11 cellular contexts compared by ENCODE assay signal in genomic region chr12:11763760-11764520, GRCh38.
DNase-seq lines count a peak whose midpoint lies in the region; ATAC-seq, FAIRE-seq and TF ChIP-seq lines count a peak whose summit lies in the region.
"Had no signal": no experiment of that assay in that cellular context is flagged by ENCODE, and none has a peak within 500 bp of the region (broad histone marks: within the 10 kb centered on the region; RNA-seq: fewer than 3 reads in every experiment).

No MANE protein-coding gene starts in this region.

- H3K9ac ChIP-seq in BLaER1, result no peak overlapping the region
- no peak overlapping the region for H3K9ac ChIP-seq in H1 (replicated peaks in 1 of 4; ENCODE audit: extremely low read depth in 1 of 4, low read depth in 3 of 4, low read length in 3 of 4)

- H2BK12ac ChIP-seq in H1 (ENCODE audit: low read depth, low read length), result no peak overlapping the region

- POLR2A ChIA-PET in H1 (lab: Charles Lee; ENCODE audit: partially characterized antibody), result interaction anchor here (1.6 to 2.7 kb wide), 3 partner anchors 16 to 48 kb away, joined by 3 to 7 read pairs (median 6); no protein-coding TSS in a partner anchor

- no peak overlapping the region for H2BK20ac ChIP-seq in H1 (ENCODE audit: low read length)

- H3K27me3 ChIP-seq in BLaER1, result no peaks in the 10 kb centered on the region
- no peaks in the 10 kb centered on the region for H3K27me3 ChIP-seq in H1 (replicated peaks in 1 of 4; ENCODE audit: control insufficient read depth in 3 of 4, extremely low read depth in 1 of 4, insufficient read depth in 3 of 4, low read length in 3 of 4)
- no peaks in the 10 kb centered on the region for H3K27me3 ChIP-seq in osteoblast (ENCODE audit: insufficient read depth, low read length)
- H3K27me3 ChIP-seq: thyroid gland had no signal

- H3K27ac ChIP-seq in BLaER1 (no peak overlapping the region), H1 (ENCODE audit: low read depth, low read length) (no peak overlapping the region), osteoblast (ENCODE audit: low read depth, low read length) (peak overlapping the region; percentile 80)

- no peak overlapping the region for H2AFZ ChIP-seq in H1 (ENCODE audit: low read length)
- H2AFZ ChIP-seq in osteoblast (ENCODE audit: low read length), result no peak overlapping the region

- no peak for FAIRE-seq in H1 (lab: Jason Lieb, UNC)

- TF ChIP-seq POLR2A in H1 (IDR thresholded peaks at IDR 0.05; ENCODE audit: control extremely low read depth in 1 of 2, low read depth in 2 of 2, low read length in 2 of 2), result no peak

- H3K79me2 ChIP-seq in H1 (ENCODE audit: control insufficient read depth in 1 of 2, insufficient read depth in 2 of 2, low read length in 2 of 2) (0 out of 4 replicates have a peak, but pooled peaks cover 0 to 3% of the 10 kb centered on the region in 2 experiments), osteoblast (ENCODE audit: insufficient read depth, low read length) (peaks cover 37% of the 10 kb centered on the region)

- H4K91ac ChIP-seq in H1 (replicated peaks; ENCODE audit: insufficient read length, low read length), result no peak overlapping the region

- H3K4ac ChIP-seq in H1 (replicated peaks; ENCODE audit: insufficient read length, low read depth, low read length), result no peak overlapping the region

- TF ChIP-seq RAD21 in H1 (IDR thresholded peaks at IDR 0.05 in 1 of 2, conservative IDR thresholded peaks at IDR 0.05 in 1 of 2; ENCODE audit: low read depth in 2 of 2, low read length in 2 of 2), result no peak

- ATAC-seq in HG03097 (IDR thresholded peaks at IDR 0.05; ENCODE audit: low FRiP score, unreplicated experiment), result no peak
- ATAC-seq in GM19035 (IDR thresholded peaks at IDR 0.05; ENCODE audit: unreplicated experiment), result no peak
- ATAC-seq: Panc1 had no signal

- H3K4me1 ChIP-seq in BLaER1, result peaks cover 78% of the 10 kb centered on the region
- H3K4me1 ChIP-seq in H1 (replicated peaks in 1 of 4; ENCODE audit: control insufficient read depth in 3 of 4, insufficient read depth in 4 of 4, low read length in 3 of 4), result peaks cover 7 to 27% (median 9%) of the 10 kb centered on the region in 4 experiments
- H3K4me1 ChIP-seq in osteoblast (ENCODE audit: insufficient read depth, low read length), result peaks cover 43% of the 10 kb centered on the region

- H3K23ac ChIP-seq in H1 (ENCODE audit: insufficient read length), result no peak overlapping the region

- no peak overlapping the region for H2AK5ac ChIP-seq in H1 (ENCODE audit: low read depth, low read length)

- H3K79me1 ChIP-seq in H1 (ENCODE audit: low read depth, low read length), result no peaks in the 10 kb centered on the region

- WGBS in H1 (ENCODE audit: extremely low coverage in 1 of 2, insufficient coverage in 1 of 2, insufficient read length in 1 of 2, insufficient replicate concordance in 2 of 2, low coverage in 1 of 2, low lambda C conversion rate in 2 of 2, missing lambda C conversion rate in 1 of 2), 2 experiments, result 91% methylated on average over 7 of the region's 7 CpGs; no CpG with 5 or more reads in 1 of the 2 experiments

- H3K4me3 Mint-ChIP-seq in IgD-negative memory B cell (peak overlapping the region in 1 of 4 donors; percentile 56), nephron progenitor cell (no peak overlapping the region)

- H3K27me3 Mint-ChIP-seq in IgD-negative memory B cell (no peaks in the 10 kb centered on the region), nephron progenitor cell (ENCODE audit: low read depth, poor library complexity) (peaks cover 12% of the 10 kb centered on the region)

- H3K27ac Mint-ChIP-seq in IgD-negative memory B cell (peak overlapping the region; percentile 83 to 98 (median 96)), nephron progenitor cell (no peak overlapping the region)

- H4K5ac ChIP-seq in H1 (ENCODE audit: insufficient read length, low read depth, low read length), result no peak overlapping the region

- no peak overlapping the region for H2BK120ac ChIP-seq in H1 (replicated peaks; ENCODE audit: low read depth, low read length)

- H3K36me3 ChIP-seq in BLaER1 (peaks cover 39% of the 10 kb centered on the region; the same call in 1 of the 2 replicates), H1 (ENCODE audit: control insufficient read depth in 2 of 4, insufficient read depth in 4 of 4, low read length in 3 of 4) (no peaks in the 10 kb centered on the region; a peak in 1 of 8 replicates), osteoblast (ENCODE audit: insufficient read depth, low read length) (peaks cover 3% of the 10 kb centered on the region)
- H3K36me3 ChIP-seq: thyroid gland had no signal

- no peak for TF ChIP-seq EP300 in H1 (IDR thresholded peaks at IDR 0.05; ENCODE audit: borderline replicate concordance in 1 of 2, low read depth in 2 of 2, low read length in 2 of 2)

- H3K9me3 ChIP-seq in BLaER1 (no peaks in the 10 kb centered on the region), H1 (ENCODE audit: insufficient read depth in 2 of 2, low read depth in 1 of 2, low read length in 1 of 2) (no peaks in the 10 kb centered on the region), osteoblast (ENCODE audit: low read depth, low read length) (no peaks in the 10 kb centered on the region)
- H3K9me3 ChIP-seq: thyroid gland had no signal

- H3K14ac ChIP-seq in H1 (ENCODE audit: insufficient read length), result no peak overlapping the region

- H3K4me2 ChIP-seq in BLaER1, result peak overlapping the region; percentile 85; the same call in 1 of the 2 replicates
- H3K4me2 ChIP-seq in H1 (ENCODE audit: insufficient read depth in 1 of 2, low read depth in 2 of 2, low read length in 2 of 2), result no peak overlapping the region
- peak overlapping the region; percentile 6 for H3K4me2 ChIP-seq in osteoblast (ENCODE audit: insufficient read depth, low read length)

- DNase-seq in H1 (ENCODE audit: low read depth in 1 of 2, low spot score in 2 of 2), result no peak
- no peak for DNase-seq in osteoblast (ENCODE audit: insufficient read length, low spot score, missing footprints)
- no peak for DNase-seq in NCI-H1105 treated with DMSO at 0.1 percent for 48 hours (lab: John Stamatoyannopoulos, UW)
- DNase-seq in nephron progenitor cell, result no peak
- DNase-seq: retina, thyroid gland had no signal

- H3K18ac ChIP-seq in H1 (ENCODE audit: extremely low read depth, low read length), result peak overlapping the region; percentile 52; the same call in 1 of the 2 replicates

- CTCF ChIA-PET in H1 (lab: Charles Lee; ENCODE audit: partially characterized antibody), result interaction anchor here (0.9 to 1.6 kb wide), 7 partner anchors 11 to 270 kb away, joined by 3 to 6 read pairs (median 5); no protein-coding TSS in a partner anchor

- H2BK15ac ChIP-seq in H1 (ENCODE audit: low read length), result no peak overlapping the region

- no peak for TF ChIP-seq CTCF in H1 (IDR thresholded peaks at IDR 0.05; ENCODE audit: control extremely low read depth in 1 of 3, insufficient read depth in 1 of 3, low read depth in 1 of 3, low read length in 3 of 3)
- no peak for TF ChIP-seq CTCF in osteoblast (IDR thresholded peaks at IDR 0.05; ENCODE audit: extremely low read depth, low read depth, low read length)
- no peak for TF ChIP-seq CTCF in nephron progenitor cell (IDR thresholded peaks at IDR 0.05)

- H3K56ac ChIP-seq in H1 (replicated peaks; ENCODE audit: insufficient read length, low read depth, low read length), result no peak overlapping the region

- no peak overlapping the region for H2BK5ac ChIP-seq in H1 (ENCODE audit: low read depth, low read length)

- H3K4me1 Mint-ChIP-seq in IgD-negative memory B cell (peaks cover 66 to 79% (median 73%) of the 10 kb centered on the region in 3 donors), nephron progenitor cell (peaks cover 51% of the 10 kb centered on the region)

- H3K23me2 ChIP-seq in H1 (ENCODE audit: low read depth, low read length), result no peaks in the 10 kb centered on the region

- no peak overlapping the region for H3K4me3 ChIP-seq in BLaER1
- H3K4me3 ChIP-seq in H1 (ENCODE audit: extremely low read depth in 1 of 4, insufficient read depth in 2 of 4, low read depth in 3 of 4, low read length in 4 of 4), result no peak overlapping the region
- H3K4me3 ChIP-seq in osteoblast (ENCODE audit: insufficient read depth, low read length), result no peak overlapping the region
- H3K4me3 ChIP-seq: thyroid gland had no signal

- H3K9me3 Mint-ChIP-seq in IgD-negative memory B cell, result no peaks in the 10 kb centered on the region
- H3K9me3 Mint-ChIP-seq in nephron progenitor cell, result no peaks in the 10 kb centered on the region

- H3K36me3 Mint-ChIP-seq in IgD-negative memory B cell, result peaks cover 2% of the 10 kb centered on the region
- H3K36me3 Mint-ChIP-seq in nephron progenitor cell (ENCODE audit: low read depth), result no peaks in the 10 kb centered on the region

- H4K8ac ChIP-seq in H1 (ENCODE audit: extremely low read depth, insufficient read depth, low read length), result no peak overlapping the region

- H4K20me1 ChIP-seq in BLaER1 (no peaks in the 10 kb centered on the region), H1 (replicated peaks in 1 of 2; ENCODE audit: control insufficient read depth in 1 of 2, insufficient read depth in 2 of 2, low read length in 2 of 2) (no peaks in the 10 kb centered on the region), osteoblast (ENCODE audit: insufficient read depth, low read length) (no peaks in the 10 kb centered on the region)

TF ChIP-seq in H1, 55 proteins besides CTCF, POLR2A, EP300 and RAD21:
- TF ChIP-seq JUN (IDR thresholded peaks at IDR 0.05; ENCODE audit: low read depth, low read length), result no peak
- TF ChIP-seq TCF12 (IDR thresholded peaks at IDR 0.05; ENCODE audit: low read depth, low read length), result no peak
- TF ChIP-seq BCL11A (IDR thresholded peaks at IDR 0.05; ENCODE audit: low read depth in 2 of 2, low read length in 2 of 2), result no peak
- TF ChIP-seq POLR2AphosphoS5 (IDR thresholded peaks at IDR 0.05; ENCODE audit: low read depth, low read length), result no peak
- TF ChIP-seq NANOG (IDR thresholded peaks at IDR 0.05; ENCODE audit: insufficient read depth, low read depth, low read length, poor library complexity, severe bottlenecking), result no peak

Comparison
In these comparisons a context has a peak if more than half of its experiments do, and no peak if none do; other contexts are left out.
1. H3K4me2 ChIP-seq: peak in BLaER1 (single experiment) and osteoblast (single experiment); none in H1 (0 of 2).